Comparison of ENCODE assay signal across 22 cellular contexts in genomic region chr22:45053571-45053970, GRCh38. TPM values are rescaled to one million over a fixed set of nuclear protein-coding genes. Genes with fewer than 3 reads are reported as not detected.
A peak's percentile ranks its signal among the peaks of the same experiment; 100 is the strongest.
DNase-seq lines count a peak whose midpoint lies in the region; ATAC-seq, FAIRE-seq and TF ChIP-seq lines count a peak whose summit lies in the region.
"Had no signal": no experiment of that assay in that cellular context is flagged by ENCODE, and none has a peak within 500 bp of the region (broad histone marks: within the 10 kb centered on the region; RNA-seq: fewer than 3 reads in every experiment).

No MANE protein-coding gene starts in this region.

- TF ChIP-seq CTCF in H1 (IDR thresholded peaks at IDR 0.05; ENCODE audit: control extremely low read depth in 1 of 3, insufficient read depth in 1 of 3, low read depth in 1 of 3, low read length in 3 of 3) (no peak), kidney (IDR thresholded peaks at IDR 0.05; ENCODE audit: borderline replicate concordance, extremely low read depth, insufficient read depth) (no peak), GM20000 (IDR thresholded peaks at IDR 0.05; ENCODE audit: extremely low read depth, missing control alignments) (no peak), right lobe of liver (IDR thresholded peaks at IDR 0.05) (no peak)

- TF ChIP-seq RAD21 in H1 (IDR thresholded peaks at IDR 0.05 in 1 of 2, conservative IDR thresholded peaks at IDR 0.05 in 1 of 2; ENCODE audit: low read depth in 2 of 2, low read length in 2 of 2) = no peak

- H4K5ac ChIP-seq in H1 (ENCODE audit: insufficient read length, low read depth, low read length) = no peak overlapping the region

- TF ChIP-seq EP300 in H1 (IDR thresholded peaks at IDR 0.05; ENCODE audit: borderline replicate concordance in 1 of 2, low read depth in 2 of 2, low read length in 2 of 2) = no peak

- peak overlapping the region; percentile 69 for H3K9ac ChIP-seq in HUES6 (ENCODE audit: low read length)
- H3K9ac ChIP-seq in H1 (replicated peaks in 1 of 4; ENCODE audit: extremely low read depth in 1 of 4, low read depth in 3 of 4, low read length in 3 of 4) = no peak overlapping the region
- no peak overlapping the region for H3K9ac ChIP-seq in kidney (ENCODE audit: low read length in 2 of 2)
- H3K9ac ChIP-seq: GM23248 had no signal

- intact Hi-C loops in kidney (cut with DNase I) (no loop called here), right lobe of liver (cut with DNase I) (no loop called here)

- H2BK120ac ChIP-seq in H1 (replicated peaks; ENCODE audit: low read depth, low read length) = no peak overlapping the region

- no peak for TF ChIP-seq POLR2A in H1 (IDR thresholded peaks at IDR 0.05; ENCODE audit: control extremely low read depth in 1 of 2, low read depth in 2 of 2, low read length in 2 of 2)
- TF ChIP-seq POLR2A in right lobe of liver (IDR thresholded peaks at IDR 0.05) = no peak

- no peak overlapping the region for H2AFZ ChIP-seq in H1 (ENCODE audit: low read length)
- H2AFZ ChIP-seq: GM23248 had no signal

- no peak overlapping the region for H4K8ac ChIP-seq in H1 (ENCODE audit: extremely low read depth, insufficient read depth, low read length)

- H3K4me2 ChIP-seq in H1 (ENCODE audit: insufficient read depth in 1 of 2, low read depth in 2 of 2, low read length in 2 of 2) = peak overlapping the region; percentile 27 to 29; a peak in 3 of 4 replicates
- H3K4me2 ChIP-seq: A549 had no signal

- H2BK15ac ChIP-seq in H1 (ENCODE audit: low read length) = no peak overlapping the region

- ATAC-seq in right lobe of liver = no peak
- ATAC-seq: A549, HepG2 had no signal

- H3K56ac ChIP-seq in H1 (replicated peaks; ENCODE audit: insufficient read length, low read depth, low read length) = no peak overlapping the region

- no peaks in the 10 kb centered on the region for H3K36me3 ChIP-seq in HUES6 (ENCODE audit: control insufficient read depth, insufficient read depth, low read length)
- no peaks in the 10 kb centered on the region for H3K36me3 ChIP-seq in H1 (ENCODE audit: control insufficient read depth in 2 of 4, insufficient read depth in 4 of 4, low read length in 3 of 4)
- H3K36me3 ChIP-seq in kidney (ENCODE audit: control insufficient read depth in 1 of 2, insufficient read depth in 2 of 2, low read length in 2 of 2) = no peaks in the 10 kb centered on the region
- H3K36me3 ChIP-seq in right lobe of liver = no peaks in the 10 kb centered on the region

- peak overlapping the region; percentile 91 for H3K27ac ChIP-seq in HUES6 (ENCODE audit: low read depth, low read length)
- H3K27ac ChIP-seq in H1 (ENCODE audit: low read depth, low read length) = peak overlapping the region; percentile 58; the same call in 1 of the 2 replicates
- H3K27ac ChIP-seq in kidney (ENCODE audit: low read depth in 2 of 2, low read length in 2 of 2) = no peak overlapping the region
- no peak overlapping the region for H3K27ac ChIP-seq in right lobe of liver
- H3K27ac ChIP-seq: 22Rv1, A549, GM23248 had no signal

- no peak overlapping the region for H2BK12ac ChIP-seq in H1 (ENCODE audit: low read depth, low read length)

- 0 out of 2 replicates have a peak overlapping the region, but pooled peaks have one; percentile 49 for H2BK20ac ChIP-seq in H1 (ENCODE audit: low read length)

- CTCF ChIA-PET in H1 (lab: Charles Lee; ENCODE audit: partially characterized antibody) = interaction anchor here (1.1 to 1.3 kb wide), 2 partner anchors 28 to 29 kb away, joined by 3 to 6 read pairs; no protein-coding TSS in a partner anchor

- no peak overlapping the region for H4K91ac ChIP-seq in H1 (replicated peaks; ENCODE audit: insufficient read length, low read length)

- 0 out of 2 replicates have a peak overlapping the region, but pooled peaks have one; percentile 18 for H3K4me3 ChIP-seq in HUES6 (ENCODE audit: low read depth, low read length)
- H3K4me3 ChIP-seq in H1 (ENCODE audit: extremely low read depth in 1 of 4, insufficient read depth in 2 of 4, low read depth in 3 of 4, low read length in 4 of 4) = no peak overlapping the region; a peak in 1 of 8 replicates
- no peak overlapping the region for H3K4me3 ChIP-seq in kidney (ENCODE audit: low read length in 2 of 2)
- no peak overlapping the region for H3K4me3 ChIP-seq in right lobe of liver
- H3K4me3 ChIP-seq: A549, GM23248 had no signal

- FAIRE-seq in H1 (lab: Jason Lieb, UNC) (no peak), kidney (lab: Jason Lieb, UNC) (no peak)
- FAIRE-seq: A549, HepG2 had no signal

- no peak overlapping the region for H3K14ac ChIP-seq in H1 (ENCODE audit: insufficient read length)

- H3K4me1 ChIP-seq in HUES6 (ENCODE audit: control insufficient read depth, insufficient read depth, low read length) = peaks cover 50% of the 10 kb centered on the region
- peaks cover 9 to 34% (median 17%) of the 10 kb centered on the region in 4 experiments for H3K4me1 ChIP-seq in H1 (replicated peaks in 1 of 4; ENCODE audit: control insufficient read depth in 3 of 4, insufficient read depth in 4 of 4, low read length in 3 of 4)
- H3K4me1 ChIP-seq in kidney (ENCODE audit: control insufficient read depth in 1 of 2, insufficient read depth in 1 of 2, low read depth in 1 of 2, low read length in 2 of 2) = no peaks in the 10 kb centered on the region
- H3K4me1 ChIP-seq in right lobe of liver = no peaks in the 10 kb centered on the region
- H3K4me1 ChIP-seq: A549 had no signal

- DNase-seq in ELF-1 (ENCODE audit: low read depth, low spot score) = peak; percentile 54
- no peak for DNase-seq in H1 (ENCODE audit: low read depth in 1 of 2, low spot score in 2 of 2)
- peak; percentile 12 for DNase-seq in kidney
- no peak for DNase-seq in NCI-H446 (lab: John Stamatoyannopoulos, UW)
- DNase-seq in NCI-H748 treated with DMSO at 0.1 percent for 48 hours (lab: John Stamatoyannopoulos, UW) = no peak
- DNase-seq in GM20000 (ENCODE audit: low spot score) = no peak
- no peak for DNase-seq in right lobe of liver
- DNase-seq: AML-193; CD4-positive, alpha-beta memory T cell; DMS153; DMS79; GF-D8; GM23248; H7; KG1 had no signal

- WGBS in H1 (ENCODE audit: extremely low coverage in 1 of 2, insufficient coverage in 1 of 2, insufficient read length in 1 of 2, insufficient replicate concordance in 2 of 2, low coverage in 1 of 2, low lambda C conversion rate in 2 of 2, missing lambda C conversion rate in 1 of 2), 2 experiments = 73% methylated on average over 1 of the region's 1 CpG; no CpG with 5 or more reads in 1 of the 2 experiments
- WGBS in right lobe of liver (ENCODE audit: insufficient coverage, low coverage, low lambda C conversion rate, missing lambda C conversion rate) = 33% methylated on average over 1 of the region's 1 CpG

- no peak overlapping the region for H3K18ac ChIP-seq in H1 (ENCODE audit: extremely low read depth, low read length)

- peak overlapping the region; percentile 56; the same call in 1 of the 2 replicates for H2BK5ac ChIP-seq in H1 (ENCODE audit: low read depth, low read length)

- H2AK5ac ChIP-seq in H1 (ENCODE audit: low read depth, low read length) = no peak overlapping the region

- H3K23ac ChIP-seq in H1 (ENCODE audit: insufficient read length) = no peak overlapping the region

- H3K27me3 ChIP-seq in HUES6 (ENCODE audit: control insufficient read depth, insufficient read depth, low read length) (0 out of 2 replicates have a peak, but pooled peaks cover 4% of the 10 kb centered on the region), H1 (replicated peaks in 1 of 4; ENCODE audit: control insufficient read depth in 3 of 4, extremely low read depth in 1 of 4, insufficient read depth in 3 of 4, low read length in 3 of 4) (peaks cover 0 to 5% (median under 1%) of the 10 kb centered on the region in 4 experiments; a peak in 2 of 7 replicates), right lobe of liver (no peaks in the 10 kb centered on the region)

- no peaks in the 10 kb centered on the region for H3K79me2 ChIP-seq in H1 (ENCODE audit: control insufficient read depth in 1 of 2, insufficient read depth in 2 of 2, low read length in 2 of 2)

- POLR2A ChIA-PET in H1 (lab: Charles Lee; ENCODE audit: partially characterized antibody) = interaction anchor here (0.7 to 1.9 kb wide), 4 partner anchors 13 to 49 kb away, joined by 3 to 8 read pairs (median 4); no protein-coding TSS in a partner anchor

- no peaks in the 10 kb centered on the region for H3K79me1 ChIP-seq in H1 (ENCODE audit: low read depth, low read length)

- peak overlapping the region; percentile 24 for H3K4ac ChIP-seq in H1 (replicated peaks; ENCODE audit: insufficient read length, low read depth, low read length)

- H4K20me1 ChIP-seq in H1 (replicated peaks in 1 of 2; ENCODE audit: control insufficient read depth in 1 of 2, insufficient read depth in 2 of 2, low read length in 2 of 2) = no peaks in the 10 kb centered on the region

- H3K9me3 ChIP-seq in HUES6 (ENCODE audit: control insufficient read depth, insufficient read depth, low read depth, low read length) (no peaks in the 10 kb centered on the region), H1 (ENCODE audit: insufficient read depth in 2 of 2, low read depth in 1 of 2, low read length in 1 of 2) (no peaks in the 10 kb centered on the region), kidney (ENCODE audit: control insufficient read depth in 1 of 2, low read length in 2 of 2) (no peaks in the 10 kb centered on the region), right lobe of liver (no peaks in the 10 kb centered on the region)
- H3K9me3 ChIP-seq: A549 had no signal

- no peaks in the 10 kb centered on the region; the same call in 1 of the 2 replicates for H3K23me2 ChIP-seq in H1 (ENCODE audit: low read depth, low read length)

TF ChIP-seq in H1, 55 proteins besides CTCF, POLR2A, EP300 and RAD21 (continues in another document):
- no peak for TF ChIP-seq KDM1A (IDR thresholded peaks at IDR 0.05; ENCODE audit: borderline replicate concordance, low read length)
- no peak for TF ChIP-seq CBX8 (IDR thresholded peaks at IDR 0.05; ENCODE audit: borderline replicate concordance, low read depth, low read length)
- no peak for TF ChIP-seq RFX5 (IDR thresholded peaks at IDR 0.05; ENCODE audit: borderline replicate concordance, low read depth, low read length)
- no peak for TF ChIP-seq CREB1 (IDR thresholded peaks at IDR 0.05)

RNA-seq across cellular contexts. Expression of gene PHF21B, which starts 43.8 kb away (rescaled TPM):
- 57.2 and 68.1 TPM in 2 replicates for total RNA-seq in H1 (2021; fragmentation: NEBNext Ultra II Directional; extraction: Animal tissue kit (Norgen Biotek cat#: 25700))
- polyA plus RNA-seq in H1 (2011; rRNA removed) (19.3 and 24.7 TPM in 2 replicates), kidney (ENCODE audit: insufficient read depth, low read depth, low replicate concordance) (1.1 TPM)
- 25.0 TPM for polyA plus RNA-seq in H1 (2011; cell fraction: cytosol; rRNA removed)
- polyA plus RNA-seq in H1 (2011; cell fraction: nucleus; rRNA removed) = 90.7 TPM
- polyA plus RNA-seq in H1 (2012, experiment 1 of 2) = 21.1 to 32.7 TPM (median 27.9 TPM) in 4 replicates
- polyA plus RNA-seq in H1 (2012, experiment 2 of 2) = 6.5 TPM
- polyA plus RNA-seq in H1 (2013, experiment 1 of 2) = 18.8 TPM
- polyA plus RNA-seq in H1 (2013, experiment 2 of 2) = 14.5 TPM
- polyA minus RNA-seq in H1 (2011; rRNA and poly(A)+ RNA removed) = 41.2 and 52.3 TPM in 2 replicates
- 47.8 TPM for polyA minus RNA-seq in H1 (2011; cell fraction: cytosol; rRNA and poly(A)+ RNA removed)
- polyA minus RNA-seq in H1 (2011; cell fraction: nucleus; rRNA and poly(A)+ RNA removed) = 135 TPM
- total RNA-seq in kidney (2.8 TPM), right lobe of liver (not detected)
- total RNA-seq: CD4-positive, alpha-beta memory T cell; GM23248; HepG2; HT-29 had no signal
- polyA plus RNA-seq: CD14-positive monocyte; CD4-positive, alpha-beta memory T cell; GM23248; HepG2; IgD-negative memory B cell had no signal

Comparison
In these comparisons a context has a peak if more than half of its experiments do, and no peak if none do; other contexts are left out.
1. DNase-seq: peak in ELF-1 (single experiment) and kidney (single experiment); none in H1 (0 of 2), NCI-H446 (0 of 2), NCI-H748 treated with DMSO at 0.1 percent for 48 hours (single experiment), GM20000 (single experiment) and right lobe of liver (0 of 3).
2. H3K27ac ChIP-seq: peak in HUES6 (single experiment) and H1 (single experiment); none in kidney (0 of 2) and right lobe of liver (0 of 3).
3. RNA of gene PHF21B, which starts 43.8 kb away (total RNA-seq): 57.2 to 68.1 TPM in H1; 2.8 TPM in kidney (single experiment) and not detected in right lobe of liver; every median in the first group is over 10 times any median in the second.